8 cellular contexts compared by ENCODE assay signal in the genomic region with DNA sequence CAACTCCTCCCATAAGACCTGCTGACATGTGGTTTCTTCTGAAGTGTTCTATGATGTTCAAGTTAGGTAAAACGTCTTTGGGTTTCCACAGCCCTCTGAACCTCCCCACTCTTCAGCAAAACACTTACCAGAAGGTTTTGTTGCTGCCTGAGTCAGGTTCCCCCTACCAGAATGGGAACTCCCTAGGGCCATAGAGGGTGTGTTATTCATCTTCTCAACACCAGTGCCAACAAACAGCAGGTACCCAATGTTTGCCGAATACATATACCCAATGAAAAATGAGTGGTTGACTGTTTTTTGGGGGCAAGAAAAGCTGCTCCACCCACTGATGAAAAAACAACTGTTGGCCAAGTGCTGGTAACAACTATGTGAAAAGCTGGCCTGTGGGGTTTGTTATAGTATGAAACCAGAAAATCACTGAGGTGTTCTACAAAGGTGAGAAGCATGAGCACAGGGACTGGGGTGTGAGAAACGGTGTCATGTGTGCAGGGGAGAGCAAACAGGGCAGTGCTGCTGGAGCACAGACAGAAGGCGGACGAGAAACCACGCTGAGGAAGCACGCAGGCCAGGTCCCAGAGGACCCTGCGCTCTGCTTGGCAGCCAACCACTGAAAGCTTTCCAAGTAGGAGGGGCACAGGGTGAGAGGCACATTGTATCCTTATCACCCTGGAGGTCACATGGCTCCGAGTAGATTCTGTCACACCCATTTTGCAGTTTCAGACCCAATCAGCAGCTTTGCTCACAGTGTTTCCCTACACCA. TPM values are rescaled to one million over a fixed set of nuclear protein-coding genes. Genes with fewer than 3 reads are reported as not detected.
DNase-seq lines count a peak whose midpoint lies in the region; ATAC-seq and TF ChIP-seq lines count a peak whose summit lies in the region.

No MANE protein-coding gene starts in this region.

- H3K36me3 ChIP-seq in subcutaneous abdominal adipose tissue (ENCODE audit: control insufficient read depth in 5 of 5, insufficient read depth in 5 of 5, low read length in 5 of 5): no peaks in the 10 kb centered on the region

- no peaks in the 10 kb centered on the region for H3K27me3 Mint-ChIP-seq in activated CD8-positive, alpha-beta T cell treated with anti-CD3 and anti-CD28 coated beads for 36 hours

- no peaks in the 10 kb centered on the region for H3K9me3 ChIP-seq in subcutaneous abdominal adipose tissue (ENCODE audit: control insufficient read depth in 5 of 5, low read length in 5 of 5)

- CTCF ChIA-PET in activated CD8-positive, alpha-beta T cell treated with anti-CD3 and anti-CD28 coated beads for 36 hours (lab: Charles Lee): interaction anchor here (0.6 to 2.1 kb wide), 9 partner anchors 9 to 122 kb away, joined by 3 to 9 read pairs (median 4); a partner anchor contains a TSS

- TF ChIP-seq CTCF in activated CD8-positive, alpha-beta T cell treated with anti-CD3 and anti-CD28 coated beads for 36 hours (IDR thresholded peaks at IDR 0.05): no peak

- H3K4me3 ChIP-seq in subcutaneous abdominal adipose tissue (ENCODE audit: low read depth in 1 of 5, low read length in 5 of 5): peak overlapping the region in 4 of 5 donors; percentile 13 to 43 (median 38)

- H3K4me1 Mint-ChIP-seq in activated CD8-positive, alpha-beta T cell treated with anti-CD3 and anti-CD28 coated beads for 36 hours (ENCODE audit: low read depth): peaks cover 64% of the 10 kb centered on the region

- intact Hi-C loops in activated CD8-positive, alpha-beta T cell treated with anti-CD3 and anti-CD28 coated beads for 36 hours (cut with micrococcal nuclease): loop anchor here (1.0 kb wide), 1 partner anchor 27 kb away; no protein-coding TSS in a partner anchor
- intact Hi-C loops in left ventricle myocardium superior (cut with micrococcal nuclease): no loop called here

- no peak overlapping the region for H3K9ac ChIP-seq in subcutaneous abdominal adipose tissue (ENCODE audit: low read length in 5 of 5)

- peaks cover 2% of the 10 kb centered on the region for H3K9me3 Mint-ChIP-seq in activated CD8-positive, alpha-beta T cell treated with anti-CD3 and anti-CD28 coated beads for 36 hours

- POLR2A ChIA-PET in activated CD8-positive, alpha-beta T cell treated with anti-CD3 and anti-CD28 coated beads for 36 hours (lab: Charles Lee): interaction anchor here (0.7 to 1.2 kb wide), 5 partner anchors 9 to 45 kb away, joined by 3 to 9 read pairs (median 4); a partner anchor contains a TSS

- no peaks in the 10 kb centered on the region for H3K27me3 ChIP-seq in subcutaneous abdominal adipose tissue (ENCODE audit: control insufficient read depth in 5 of 5, insufficient read depth in 4 of 5, low read length in 5 of 5)

- DNase-seq in DMS 273 (lab: John Stamatoyannopoulos, UW; ENCODE audit: unreplicated experiment): peak; percentile 84
- DNase-seq in activated CD8-positive, alpha-beta T cell treated with anti-CD3 and anti-CD28 coated beads for 36 hours: peak; percentile 73
- DNase-seq in left ventricle myocardium superior: peak; percentile 83
- DNase-seq in islet precursor cell: no peak
- DNase-seq in AML-193 (lab: John Stamatoyannopoulos, UW): no peak

- peak overlapping the region; percentile 32 for H3K27ac ChIP-seq in subcutaneous abdominal adipose tissue (ENCODE audit: low read depth, low read length)

- peak; percentile 85 for ATAC-seq in GM19463 (IDR thresholded peaks at IDR 0.05; ENCODE audit: unreplicated experiment)
- ATAC-seq in HG03469 (IDR thresholded peaks at IDR 0.05; ENCODE audit: unreplicated experiment): peak; percentile 87
- ATAC-seq in activated CD8-positive, alpha-beta T cell treated with anti-CD3 and anti-CD28 coated beads for 36 hours: peak; percentile 87
- ATAC-seq in left ventricle myocardium superior: peak; percentile 99

- H3K27ac Mint-ChIP-seq in activated CD8-positive, alpha-beta T cell treated with anti-CD3 and anti-CD28 coated beads for 36 hours: peak overlapping the region; percentile 92

- H3K4me3 Mint-ChIP-seq in activated CD8-positive, alpha-beta T cell treated with anti-CD3 and anti-CD28 coated beads for 36 hours: peak overlapping the region; percentile 65

- peaks cover 30% of the 10 kb centered on the region for H3K36me3 Mint-ChIP-seq in activated CD8-positive, alpha-beta T cell treated with anti-CD3 and anti-CD28 coated beads for 36 hours (ENCODE audit: low read depth)

- H3K4me1 ChIP-seq in subcutaneous abdominal adipose tissue (ENCODE audit: control insufficient read depth in 5 of 5, insufficient read depth in 5 of 5, low read length in 5 of 5): peaks cover 6 to 15% (median 10%) of the 10 kb centered on the region in 5 donors

RNA-seq across cellular contexts. Expression of a gene that starts 28.8 kb away (rescaled TPM):
- total RNA-seq in activated CD8-positive, alpha-beta T cell treated with anti-CD3 and anti-CD28 coated beads for 36 hours: 10 to 100 TPM; 28.1 to 30.7 TPM
- total RNA-seq in left ventricle myocardium superior: 14.0 TPM

Comparison
In these comparisons a context has a peak if more than half of its experiments do, and no peak if none do; other contexts are left out.
1. DNase-seq: peak in DMS 273 (single experiment), activated CD8-positive, alpha-beta T cell treated with anti-CD3 and anti-CD28 coated beads for 36 hours (single experiment) and left ventricle myocardium superior (single experiment); none in islet precursor cell (single experiment) and AML-193 (0 of 2).
2. Peak in every context shown above with its lines, with median percentiles within 50 percentile points of each other: ATAC-seq.